ENCODE assay signal across 1 cellular context in the genomic region with DNA sequence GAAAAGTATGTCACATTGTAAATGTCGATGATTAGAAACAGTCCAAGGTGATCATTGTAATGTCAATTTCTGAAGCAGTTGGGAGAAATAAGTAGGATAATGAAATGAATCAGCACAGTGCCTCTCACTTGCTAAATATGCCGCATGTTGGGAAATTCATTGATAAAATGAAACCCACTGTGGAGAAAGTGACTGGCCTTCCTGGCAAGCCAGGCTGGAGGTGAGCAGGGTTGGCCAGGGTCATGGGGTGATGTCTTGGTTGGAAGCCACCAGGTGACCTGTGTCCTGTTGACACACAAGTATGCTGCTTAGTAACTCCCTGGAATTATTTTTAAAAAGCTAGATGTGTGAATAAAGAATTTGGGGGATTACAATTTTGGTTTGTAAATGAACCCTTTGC.
TF ChIP-seq lines count a peak whose summit lies in the region.

No MANE protein-coding gene starts in this region.

TF ChIP-seq in HCT116, 20 proteins besides CTCF, POLR2A, EP300 and RAD21 (continued from another document):
- TF ChIP-seq SRF (IDR thresholded peaks at IDR 0.05; ENCODE audit: low read depth): no peak
- TF ChIP-seq, protein P1, sequence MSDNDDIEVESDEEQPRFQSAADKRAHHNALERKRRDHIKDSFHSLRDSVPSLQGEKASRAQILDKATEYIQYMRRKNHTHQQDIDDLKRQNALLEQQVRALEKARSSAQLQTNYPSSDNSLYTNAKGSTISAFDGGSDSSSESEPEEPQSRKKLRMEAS (IDR thresholded peaks at IDR 0.05): no peak
